ENCODE assay signal across 1 cellular context in the genomic region with DNA sequence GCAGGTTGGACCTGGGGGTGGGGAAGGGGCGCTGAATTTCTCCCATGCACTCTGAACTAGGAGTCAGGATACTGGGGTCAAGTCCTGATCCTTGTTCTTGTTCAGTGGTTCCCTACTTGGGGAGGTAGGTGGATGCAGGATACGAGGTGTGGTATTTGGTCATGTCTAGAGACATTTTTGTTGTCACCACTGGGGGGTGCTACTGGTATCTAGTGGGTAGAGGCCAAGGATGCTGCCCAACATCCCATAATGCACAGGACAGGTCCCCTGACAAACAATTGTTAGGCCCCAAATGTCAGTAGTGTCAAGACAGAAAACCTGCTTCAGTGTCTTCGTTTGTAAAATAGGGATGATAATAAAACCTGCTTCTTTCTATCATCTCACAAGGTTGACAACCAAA.
TF ChIP-seq lines count a peak whose summit lies in the region.

No MANE protein-coding gene starts in this region.

TF ChIP-seq in GM12878, 131 proteins besides CTCF, POLR2A, EP300 and RAD21:
- TF ChIP-seq BHLHE40 (IDR thresholded peaks at IDR 0.05; ENCODE audit: borderline replicate concordance in 1 of 2, low read depth in 2 of 2, low read length in 1 of 2): no peak
- TF ChIP-seq, protein P1, sequence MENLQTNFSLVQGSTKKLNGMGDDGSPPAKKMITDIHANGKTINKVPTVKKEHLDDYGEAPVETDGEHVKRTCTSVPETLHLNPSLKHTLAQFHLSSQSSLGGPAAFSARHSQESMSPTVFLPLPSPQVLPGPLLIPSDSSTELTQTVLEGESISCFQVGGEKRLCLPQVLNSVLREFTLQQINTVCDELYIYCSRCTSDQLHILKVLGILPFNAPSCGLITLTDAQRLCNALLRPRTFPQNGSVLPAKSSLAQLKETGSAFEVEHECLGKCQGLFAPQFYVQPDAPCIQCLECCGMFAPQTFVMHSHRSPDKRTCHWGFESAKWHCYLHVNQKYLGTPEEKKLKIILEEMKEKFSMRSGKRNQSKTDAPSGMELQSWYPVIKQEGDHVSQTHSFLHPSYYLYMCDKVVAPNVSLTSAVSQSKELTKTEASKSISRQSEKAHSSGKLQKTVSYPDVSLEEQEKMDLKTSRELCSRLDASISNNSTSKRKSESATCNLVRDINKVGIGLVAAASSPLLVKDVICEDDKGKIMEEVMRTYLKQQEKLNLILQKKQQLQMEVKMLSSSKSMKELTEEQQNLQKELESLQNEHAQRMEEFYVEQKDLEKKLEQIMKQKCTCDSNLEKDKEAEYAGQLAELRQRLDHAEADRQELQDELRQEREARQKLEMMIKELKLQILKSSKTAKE (IDR thresholded peaks at IDR 0.05; ENCODE audit: low read depth, poor library complexity, severe bottlenecking): no peak
- TF ChIP-seq ZSCAN29 (IDR thresholded peaks at IDR 0.05): no peak
- TF ChIP-seq YY1 (IDR thresholded peaks at IDR 0.05; ENCODE audit: low read depth, low read length): no peak
- TF ChIP-seq, protein P2, sequence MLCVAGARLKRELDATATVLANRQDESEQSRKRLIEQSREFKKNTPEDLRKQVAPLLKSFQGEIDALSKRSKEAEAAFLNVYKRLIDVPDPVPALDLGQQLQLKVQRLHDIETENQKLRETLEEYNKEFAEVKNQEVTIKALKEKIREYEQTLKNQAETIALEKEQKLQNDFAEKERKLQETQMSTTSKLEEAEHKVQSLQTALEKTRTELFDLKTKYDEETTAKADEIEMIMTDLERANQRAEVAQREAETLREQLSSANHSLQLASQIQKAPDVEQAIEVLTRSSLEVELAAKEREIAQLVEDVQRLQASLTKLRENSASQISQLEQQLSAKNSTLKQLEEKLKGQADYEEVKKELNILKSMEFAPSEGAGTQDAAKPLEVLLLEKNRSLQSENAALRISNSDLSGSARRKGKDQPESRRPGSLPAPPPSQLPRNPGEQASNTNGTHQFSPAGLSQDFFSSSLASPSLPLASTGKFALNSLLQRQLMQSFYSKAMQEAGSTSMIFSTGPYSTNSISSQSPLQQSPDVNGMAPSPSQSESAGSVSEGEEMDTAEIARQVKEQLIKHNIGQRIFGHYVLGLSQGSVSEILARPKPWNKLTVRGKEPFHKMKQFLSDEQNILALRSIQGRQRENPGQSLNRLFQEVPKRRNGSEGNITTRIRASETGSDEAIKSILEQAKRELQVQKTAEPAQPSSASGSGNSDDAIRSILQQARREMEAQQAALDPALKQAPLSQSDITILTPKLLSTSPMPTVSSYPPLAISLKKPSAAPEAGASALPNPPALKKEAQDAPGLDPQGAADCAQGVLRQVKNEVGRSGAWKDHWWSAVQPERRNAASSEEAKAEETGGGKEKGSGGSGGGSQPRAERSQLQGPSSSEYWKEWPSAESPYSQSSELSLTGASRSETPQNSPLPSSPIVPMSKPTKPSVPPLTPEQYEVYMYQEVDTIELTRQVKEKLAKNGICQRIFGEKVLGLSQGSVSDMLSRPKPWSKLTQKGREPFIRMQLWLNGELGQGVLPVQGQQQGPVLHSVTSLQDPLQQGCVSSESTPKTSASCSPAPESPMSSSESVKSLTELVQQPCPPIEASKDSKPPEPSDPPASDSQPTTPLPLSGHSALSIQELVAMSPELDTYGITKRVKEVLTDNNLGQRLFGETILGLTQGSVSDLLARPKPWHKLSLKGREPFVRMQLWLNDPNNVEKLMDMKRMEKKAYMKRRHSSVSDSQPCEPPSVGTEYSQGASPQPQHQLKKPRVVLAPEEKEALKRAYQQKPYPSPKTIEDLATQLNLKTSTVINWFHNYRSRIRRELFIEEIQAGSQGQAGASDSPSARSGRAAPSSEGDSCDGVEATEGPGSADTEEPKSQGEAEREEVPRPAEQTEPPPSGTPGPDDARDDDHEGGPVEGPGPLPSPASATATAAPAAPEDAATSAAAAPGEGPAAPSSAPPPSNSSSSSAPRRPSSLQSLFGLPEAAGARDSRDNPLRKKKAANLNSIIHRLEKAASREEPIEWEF (IDR thresholded peaks at IDR 0.05; ENCODE audit: insufficient replicate concordance, low read depth, low read length): no peak
- TF ChIP-seq, protein P3, sequence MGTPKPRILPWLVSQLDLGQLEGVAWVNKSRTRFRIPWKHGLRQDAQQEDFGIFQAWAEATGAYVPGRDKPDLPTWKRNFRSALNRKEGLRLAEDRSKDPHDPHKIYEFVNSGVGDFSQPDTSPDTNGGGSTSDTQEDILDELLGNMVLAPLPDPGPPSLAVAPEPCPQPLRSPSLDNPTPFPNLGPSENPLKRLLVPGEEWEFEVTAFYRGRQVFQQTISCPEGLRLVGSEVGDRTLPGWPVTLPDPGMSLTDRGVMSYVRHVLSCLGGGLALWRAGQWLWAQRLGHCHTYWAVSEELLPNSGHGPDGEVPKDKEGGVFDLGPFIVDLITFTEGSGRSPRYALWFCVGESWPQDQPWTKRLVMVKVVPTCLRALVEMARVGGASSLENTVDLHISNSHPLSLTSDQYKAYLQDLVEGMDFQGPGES (IDR thresholded peaks at IDR 0.05): no peak
- TF ChIP-seq IKZF1 (conservative IDR thresholded peaks at IDR 0.05): no peak
- TF ChIP-seq CHD2 (IDR thresholded peaks at IDR 0.05; ENCODE audit: borderline replicate concordance, low read depth, low read length): no peak
- TF ChIP-seq NFXL1 (IDR thresholded peaks at IDR 0.05; ENCODE audit: borderline replicate concordance): no peak
- TF ChIP-seq DPF2 (IDR thresholded peaks at IDR 0.05): no peak
- no peak for TF ChIP-seq JUNB (IDR thresholded peaks at IDR 0.05)
- TF ChIP-seq POU2F2 (IDR thresholded peaks at IDR 0.05; ENCODE audit: borderline replicate concordance, low read depth, low read length): no peak
